ENCODE assay signal across 8 cellular contexts in genomic region chr3:14946749-14947104, GRCh38. TPM values are rescaled to one million over a fixed set of nuclear protein-coding genes. Genes with fewer than 3 reads are reported as not detected.
DNase-seq lines count a peak whose midpoint lies in the region; ATAC-seq and TF ChIP-seq lines count a peak whose summit lies in the region.

No MANE protein-coding gene starts in this region.

- H3K36me3 ChIP-seq in SK-N-MC (ENCODE audit: insufficient read depth, low read length) (peaks cover 14% of the 10 kb centered on the region), gastrocnemius medialis (peaks cover 0 to 25% of the 10 kb centered on the region in 2 donors)

- H3K4me1 ChIP-seq in gastrocnemius medialis, result peaks cover 34 to 42% of the 10 kb centered on the region in 2 donors

- in situ Hi-C loops in gastrocnemius medialis (cut with MboI; ENCODE audit: low sequenced_read_pairs in 4 of 4), result loop anchor here in 3 of 4 donors (25.0 kb wide), 2 partner anchors 116 to 266 kb away; partner anchors contain the start of genes CAPN7 (in 2 of the 3) and MRPS25 (in 2 of the 3)

- H3K27ac ChIP-seq in SK-N-MC (peak overlapping the region; percentile 54; the same call in 1 of the 2 replicates), gastrocnemius medialis (peak overlapping the region; percentile 96 to 99 (median 99))

- TF ChIP-seq CTCF in GM12875 (IDR thresholded peaks at IDR 0.05; ENCODE audit: borderline replicate concordance, insufficient read depth, low read depth, low read length) (no peak), fibroblast of villous mesenchyme (IDR thresholded peaks at IDR 0.05; ENCODE audit: insufficient read depth, low read depth, low read length) (no peak), gastrocnemius medialis (IDR thresholded peaks at IDR 0.05 in 4 of 5, conservative IDR thresholded peaks at IDR 0.05 in 1 of 5) (no peak)

- DNase-seq in SK-N-MC (ENCODE audit: low read depth, low spot score) (no peak), fibroblast of villous mesenchyme (ENCODE audit: low read depth) (no peak), gastrocnemius medialis (no peak), AG08395 (ENCODE audit: low spot score) (no peak)

- ATAC-seq in gastrocnemius medialis, result no peak
- no peak for ATAC-seq in HG02610 (IDR thresholded peaks at IDR 0.05; ENCODE audit: unreplicated experiment)
- no peak for ATAC-seq in GM21515 (IDR thresholded peaks at IDR 0.05; ENCODE audit: unreplicated experiment)
- no peak for ATAC-seq in GM21360 (IDR thresholded peaks at IDR 0.05; ENCODE audit: unreplicated experiment)

- peak overlapping the region; percentile 68 for H3K9ac ChIP-seq in SK-N-MC (ENCODE audit: insufficient read length)

- no peak for TF ChIP-seq POLR2A in gastrocnemius medialis (IDR thresholded peaks at IDR 0.05)

- H3K9me3 ChIP-seq in SK-N-MC (ENCODE audit: low read depth, low read length) (no peaks in the 10 kb centered on the region), gastrocnemius medialis (no peaks in the 10 kb centered on the region)

- intact Hi-C loops in gastrocnemius medialis (cut with DNase I; ENCODE audit: low total_unique reads), result loop anchor here (1.0 to 10.0 kb wide), 4 partner anchors 119 to 819 kb away; partner anchors contain the start of genes CAPN7, MRPS25, RBSN and TMEM43

- H3K4me3 ChIP-seq in GM12875 (ENCODE audit: low read depth, low read length) (peak overlapping the region; percentile 93), SK-N-MC (peak overlapping the region; percentile 83), fibroblast of villous mesenchyme (ENCODE audit: low read depth, low read length) (peak overlapping the region; percentile 88), gastrocnemius medialis (peak overlapping the region; percentile 69 to 98 (median 94))

- no peaks in the 10 kb centered on the region for H3K27me3 ChIP-seq in gastrocnemius medialis

RNA-seq across cellular contexts. Expression of gene NR2C2, which starts 0.7 kb away (rescaled TPM):
- total RNA-seq in fibroblast of villous mesenchyme (20.6 and 26.3 TPM in 2 replicates), gastrocnemius medialis (10 to 100 TPM; 26.0 to 45.5 (median 33.2) TPM)
